Comparison of ENCODE assay signal across 19 cellular contexts in genomic region chrX:71935542-71935941, GRCh38. TPM values are rescaled to one million over a fixed set of nuclear protein-coding genes. Genes with fewer than 3 reads are reported as not detected.
DNase-seq lines count a peak whose midpoint lies in the region; ATAC-seq and TF ChIP-seq lines count a peak whose summit lies in the region.
"Had no signal": no experiment of that assay in that cellular context is flagged by ENCODE, and none has a peak within 500 bp of the region (broad histone marks: within the 10 kb centered on the region; RNA-seq: fewer than 3 reads in every experiment).

No MANE protein-coding gene starts in this region.

- TF ChIP-seq CTCF in testis (IDR thresholded peaks at IDR 0.05): no peak

- intact Hi-C loops in testis (cut with DNase I; ENCODE audit: low total_unique reads): no loop called here

- no peak overlapping the region for H3K4me3 ChIP-seq in testis
- H3K4me3 ChIP-seq: ascending aorta, HAP-1, prostate gland, stomach had no signal

- H3K27me3 ChIP-seq in testis: no peaks in the 10 kb centered on the region
- H3K27me3 ChIP-seq: ascending aorta had no signal

- 84% methylated on average over 2 of the region's 2 CpGs; no CpG with 5 or more reads in 1 of the 2 donors for WGBS in testis, 2 donors

- H3K9me3 ChIP-seq in testis: no peaks in the 10 kb centered on the region
- H3K9me3 ChIP-seq: ascending aorta, HAP-1, prostate gland had no signal

- DNase-seq in MV-4-11 (lab: John Stamatoyannopoulos, UW): peak; percentile 2
- peak; percentile 2 to 4 for DNase-seq in cerebellar nuclear complex (lab: John Stamatoyannopoulos, UW)
- DNase-seq in iPS-NIHi7 (ENCODE audit: extremely low spot score): peak; percentile 35
- DNase-seq in testis: peak; percentile 23
- no peak for DNase-seq in NCI-H510A treated with DMSO at 0.1 percent for 48 hours (lab: John Stamatoyannopoulos, UW)
- DNase-seq: activated CD4-positive, alpha-beta T cell treated with anti-CD3 and anti-CD28 coated beads for 1 hour; activated CD8-positive, alpha-beta memory T cell treated with anti-CD3 and anti-CD28 coated beads, Interleukin-2, amount 50 U/mL, for 4 hours; cortex of kidney; MM.1S; NCI-H2029 treated with DMSO at 0.1 percent for 48 hours; NK-92 treated with Interleukin-12 subunit alpha and Interleukin-12 subunit beta, amount 100 ng/mL, for 24 hours; stimulated activated CD4-positive, alpha-beta T cell treated with anti-CD3 and anti-CD28 coated beads, Interleukin-15, amount 100 ng/mL, for 24 hours; stomach; T-helper 17 cell had no signal

- no peaks in the 10 kb centered on the region for H3K36me3 ChIP-seq in testis (ENCODE audit: low read depth, missing control alignments)
- H3K36me3 ChIP-seq: ascending aorta, HAP-1, prostate gland, stomach had no signal

- TF ChIP-seq POLR2A in testis (IDR thresholded peaks at IDR 0.05): no peak

- H3K27ac ChIP-seq in testis: no peak overlapping the region
- H3K27ac ChIP-seq: ascending aorta, prostate gland had no signal

- ATAC-seq in HG03432 (IDR thresholded peaks at IDR 0.05; ENCODE audit: unreplicated experiment) (no peak), GM21381 (IDR thresholded peaks at IDR 0.05; ENCODE audit: unreplicated experiment) (no peak)
- ATAC-seq: T-helper 17 cell had no signal

- H3K4me1 ChIP-seq in testis: no peaks in the 10 kb centered on the region
- H3K4me1 ChIP-seq: ascending aorta, HAP-1, prostate gland, stomach had no signal

RNA-seq across cellular contexts. Expression of gene NHSL2, which starts 24.9 kb away (rescaled TPM):
- total RNA-seq in testis: 10 to 100 TPM; 32.5 to 33.1 TPM
- 9.5 TPM for polyA plus RNA-seq in testis (ENCODE audit: insufficient read depth, low read depth, low replicate concordance)
